ENCODE assay signal across 1 cellular context in the genomic region with DNA sequence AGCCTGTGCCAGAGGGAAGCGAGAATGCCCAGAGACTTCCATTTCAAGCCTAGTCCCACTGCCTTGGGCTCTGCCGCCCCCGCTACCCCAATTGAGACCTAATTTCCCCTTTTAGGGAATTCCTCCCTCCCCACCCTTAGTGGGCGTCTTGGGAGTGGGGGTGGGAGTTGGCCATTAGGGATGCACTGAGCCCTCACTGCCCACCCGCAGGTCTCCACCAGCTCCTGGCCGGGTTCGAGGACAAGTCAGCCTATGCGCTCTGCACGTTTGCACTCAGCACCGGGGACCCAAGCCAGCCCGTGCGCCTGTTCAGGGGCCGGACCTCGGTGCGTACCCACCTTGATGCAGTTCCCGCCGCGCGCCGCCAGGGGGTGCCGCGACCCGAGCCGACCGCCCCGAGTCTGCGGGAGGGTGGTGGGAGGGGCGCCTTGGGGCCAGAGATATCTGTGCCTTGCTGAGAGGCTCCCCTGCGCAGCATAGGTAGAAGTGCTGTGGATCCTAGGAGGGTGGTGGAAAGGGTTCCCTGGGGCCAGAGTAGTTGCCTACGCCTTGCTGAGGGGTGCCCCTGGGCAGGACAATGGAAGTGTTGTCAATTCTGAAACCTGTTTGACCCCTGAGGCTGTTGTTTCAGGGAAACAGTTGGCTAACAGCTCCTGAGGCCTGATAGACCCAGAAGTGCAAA.
TF ChIP-seq lines count a peak whose summit lies in the region.

No MANE protein-coding gene starts in this region.

TF ChIP-seq in K562, 482 proteins besides CTCF, POLR2A, EP300 and RAD21 (continued from another document and continues in another):
- TF ChIP-seq, protein P1, sequence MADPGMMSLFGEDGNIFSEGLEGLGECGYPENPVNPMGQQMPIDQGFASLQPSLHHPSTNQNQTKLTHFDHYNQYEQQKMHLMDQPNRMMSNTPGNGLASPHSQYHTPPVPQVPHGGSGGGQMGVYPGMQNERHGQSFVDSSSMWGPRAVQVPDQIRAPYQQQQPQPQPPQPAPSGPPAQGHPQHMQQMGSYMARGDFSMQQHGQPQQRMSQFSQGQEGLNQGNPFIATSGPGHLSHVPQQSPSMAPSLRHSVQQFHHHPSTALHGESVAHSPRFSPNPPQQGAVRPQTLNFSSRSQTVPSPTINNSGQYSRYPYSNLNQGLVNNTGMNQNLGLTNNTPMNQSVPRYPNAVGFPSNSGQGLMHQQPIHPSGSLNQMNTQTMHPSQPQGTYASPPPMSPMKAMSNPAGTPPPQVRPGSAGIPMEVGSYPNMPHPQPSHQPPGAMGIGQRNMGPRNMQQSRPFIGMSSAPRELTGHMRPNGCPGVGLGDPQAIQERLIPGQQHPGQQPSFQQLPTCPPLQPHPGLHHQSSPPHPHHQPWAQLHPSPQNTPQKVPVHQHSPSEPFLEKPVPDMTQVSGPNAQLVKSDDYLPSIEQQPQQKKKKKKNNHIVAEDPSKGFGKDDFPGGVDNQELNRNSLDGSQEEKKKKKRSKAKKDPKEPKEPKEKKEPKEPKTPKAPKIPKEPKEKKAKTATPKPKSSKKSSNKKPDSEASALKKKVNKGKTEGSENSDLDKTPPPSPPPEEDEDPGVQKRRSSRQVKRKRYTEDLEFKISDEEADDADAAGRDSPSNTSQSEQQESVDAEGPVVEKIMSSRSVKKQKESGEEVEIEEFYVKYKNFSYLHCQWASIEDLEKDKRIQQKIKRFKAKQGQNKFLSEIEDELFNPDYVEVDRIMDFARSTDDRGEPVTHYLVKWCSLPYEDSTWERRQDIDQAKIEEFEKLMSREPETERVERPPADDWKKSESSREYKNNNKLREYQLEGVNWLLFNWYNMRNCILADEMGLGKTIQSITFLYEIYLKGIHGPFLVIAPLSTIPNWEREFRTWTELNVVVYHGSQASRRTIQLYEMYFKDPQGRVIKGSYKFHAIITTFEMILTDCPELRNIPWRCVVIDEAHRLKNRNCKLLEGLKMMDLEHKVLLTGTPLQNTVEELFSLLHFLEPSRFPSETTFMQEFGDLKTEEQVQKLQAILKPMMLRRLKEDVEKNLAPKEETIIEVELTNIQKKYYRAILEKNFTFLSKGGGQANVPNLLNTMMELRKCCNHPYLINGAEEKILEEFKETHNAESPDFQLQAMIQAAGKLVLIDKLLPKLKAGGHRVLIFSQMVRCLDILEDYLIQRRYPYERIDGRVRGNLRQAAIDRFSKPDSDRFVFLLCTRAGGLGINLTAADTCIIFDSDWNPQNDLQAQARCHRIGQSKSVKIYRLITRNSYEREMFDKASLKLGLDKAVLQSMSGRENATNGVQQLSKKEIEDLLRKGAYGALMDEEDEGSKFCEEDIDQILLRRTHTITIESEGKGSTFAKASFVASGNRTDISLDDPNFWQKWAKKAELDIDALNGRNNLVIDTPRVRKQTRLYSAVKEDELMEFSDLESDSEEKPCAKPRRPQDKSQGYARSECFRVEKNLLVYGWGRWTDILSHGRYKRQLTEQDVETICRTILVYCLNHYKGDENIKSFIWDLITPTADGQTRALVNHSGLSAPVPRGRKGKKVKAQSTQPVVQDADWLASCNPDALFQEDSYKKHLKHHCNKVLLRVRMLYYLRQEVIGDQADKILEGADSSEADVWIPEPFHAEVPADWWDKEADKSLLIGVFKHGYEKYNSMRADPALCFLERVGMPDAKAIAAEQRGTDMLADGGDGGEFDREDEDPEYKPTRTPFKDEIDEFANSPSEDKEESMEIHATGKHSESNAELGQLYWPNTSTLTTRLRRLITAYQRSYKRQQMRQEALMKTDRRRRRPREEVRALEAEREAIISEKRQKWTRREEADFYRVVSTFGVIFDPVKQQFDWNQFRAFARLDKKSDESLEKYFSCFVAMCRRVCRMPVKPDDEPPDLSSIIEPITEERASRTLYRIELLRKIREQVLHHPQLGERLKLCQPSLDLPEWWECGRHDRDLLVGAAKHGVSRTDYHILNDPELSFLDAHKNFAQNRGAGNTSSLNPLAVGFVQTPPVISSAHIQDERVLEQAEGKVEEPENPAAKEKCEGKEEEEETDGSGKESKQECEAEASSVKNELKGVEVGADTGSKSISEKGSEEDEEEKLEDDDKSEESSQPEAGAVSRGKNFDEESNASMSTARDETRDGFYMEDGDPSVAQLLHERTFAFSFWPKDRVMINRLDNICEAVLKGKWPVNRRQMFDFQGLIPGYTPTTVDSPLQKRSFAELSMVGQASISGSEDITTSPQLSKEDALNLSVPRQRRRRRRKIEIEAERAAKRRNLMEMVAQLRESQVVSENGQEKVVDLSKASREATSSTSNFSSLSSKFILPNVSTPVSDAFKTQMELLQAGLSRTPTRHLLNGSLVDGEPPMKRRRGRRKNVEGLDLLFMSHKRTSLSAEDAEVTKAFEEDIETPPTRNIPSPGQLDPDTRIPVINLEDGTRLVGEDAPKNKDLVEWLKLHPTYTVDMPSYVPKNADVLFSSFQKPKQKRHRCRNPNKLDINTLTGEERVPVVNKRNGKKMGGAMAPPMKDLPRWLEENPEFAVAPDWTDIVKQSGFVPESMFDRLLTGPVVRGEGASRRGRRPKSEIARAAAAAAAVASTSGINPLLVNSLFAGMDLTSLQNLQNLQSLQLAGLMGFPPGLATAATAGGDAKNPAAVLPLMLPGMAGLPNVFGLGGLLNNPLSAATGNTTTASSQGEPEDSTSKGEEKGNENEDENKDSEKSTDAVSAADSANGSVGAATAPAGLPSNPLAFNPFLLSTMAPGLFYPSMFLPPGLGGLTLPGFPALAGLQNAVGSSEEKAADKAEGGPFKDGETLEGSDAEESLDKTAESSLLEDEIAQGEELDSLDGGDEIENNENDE (IDR thresholded peaks at IDR 0.05; ENCODE audit: low read depth, low read length), result no peak
- no peak for TF ChIP-seq ZNF695 (CRISPR knock-in tag; IDR thresholded peaks at IDR 0.05)
- TF ChIP-seq GABPB2 (CRISPR knock-in tag; conservative IDR thresholded peaks at IDR 0.05), result no peak
- no peak for TF ChIP-seq DPF2 (IDR thresholded peaks at IDR 0.05)
- TF ChIP-seq CREB1 (IDR thresholded peaks at IDR 0.05), result no peak
- TF ChIP-seq CREB1 (CRISPR knock-in tag; IDR thresholded peaks at IDR 0.05), result peak; percentile 47; the same call in 1 of the 2 replicates
- no peak for TF ChIP-seq DMBX1 (CRISPR knock-in tag; IDR thresholded peaks at IDR 0.05; ENCODE audit: borderline replicate concordance)
- no peak for TF ChIP-seq XRCC4 (IDR thresholded peaks at IDR 0.05; ENCODE audit: extremely low read depth, insufficient read depth, insufficient read length)
- TF ChIP-seq BRF1 (IDR thresholded peaks at IDR 0.05; ENCODE audit: borderline replicate concordance, extremely low read depth, insufficient read length), result no peak
- no peak for TF ChIP-seq U2AF2 (optimal IDR thresholded peaks at IDR 0.05; ENCODE audit: low read depth, low read length)
- TF ChIP-seq, protein P2, sequence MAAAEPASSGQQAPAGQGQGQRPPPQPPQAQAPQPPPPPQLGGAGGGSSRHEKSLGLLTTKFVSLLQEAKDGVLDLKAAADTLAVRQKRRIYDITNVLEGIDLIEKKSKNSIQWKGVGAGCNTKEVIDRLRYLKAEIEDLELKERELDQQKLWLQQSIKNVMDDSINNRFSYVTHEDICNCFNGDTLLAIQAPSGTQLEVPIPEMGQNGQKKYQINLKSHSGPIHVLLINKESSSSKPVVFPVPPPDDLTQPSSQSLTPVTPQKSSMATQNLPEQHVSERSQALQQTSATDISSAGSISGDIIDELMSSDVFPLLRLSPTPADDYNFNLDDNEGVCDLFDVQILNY (CRISPR knock-in tag; IDR thresholded peaks at IDR 0.05), result no peak
- no peak for TF ChIP-seq SRSF9 (IDR thresholded peaks at IDR 0.05; ENCODE audit: borderline replicate concordance, low read depth, low read length)
- TF ChIP-seq MAFG (tag; conservative IDR thresholded peaks at IDR 0.05), result no peak
- TF ChIP-seq SRSF7 (optimal IDR thresholded peaks at IDR 0.05; ENCODE audit: low read depth, low read length), result no peak
- no peak for TF ChIP-seq ILK (tag; IDR thresholded peaks at IDR 0.05; ENCODE audit: borderline replicate concordance, low read depth)
- TF ChIP-seq TCFL5 (CRISPR knock-in tag; conservative IDR thresholded peaks at IDR 0.05), result no peak
- no peak for TF ChIP-seq ERF (CRISPR knock-in tag; IDR thresholded peaks at IDR 0.05)
- no peak for TF ChIP-seq TOE1 (IDR thresholded peaks at IDR 0.05; ENCODE audit: borderline replicate concordance)
- TF ChIP-seq TOE1 (CRISPR knock-in tag; IDR thresholded peaks at IDR 0.05; ENCODE audit: borderline replicate concordance, low read depth), result no peak
- TF ChIP-seq SP2 (IDR thresholded peaks at IDR 0.05; ENCODE audit: extremely low read depth, low read depth, low read length, poor library complexity, severe bottlenecking), result no peak
- TF ChIP-seq JUN (IDR thresholded peaks at IDR 0.05; ENCODE audit: borderline replicate concordance, low read depth, low read length), result no peak
- no peak for TF ChIP-seq JUN (CRISPR knock-in tag; IDR thresholded peaks at IDR 0.05; ENCODE audit: borderline replicate concordance)
- TF ChIP-seq, protein P3, sequence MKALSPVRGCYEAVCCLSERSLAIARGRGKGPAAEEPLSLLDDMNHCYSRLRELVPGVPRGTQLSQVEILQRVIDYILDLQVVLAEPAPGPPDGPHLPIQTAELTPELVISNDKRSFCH (CRISPR knock-in tag; IDR thresholded peaks at IDR 0.05), result no peak
- TF ChIP-seq, protein P3 (tag; IDR thresholded peaks at IDR 0.05), result no peak
- TF ChIP-seq ZNF79 (CRISPR knock-in tag; IDR thresholded peaks at IDR 0.05; ENCODE audit: low read depth), result no peak
- TF ChIP-seq, protein P4, sequence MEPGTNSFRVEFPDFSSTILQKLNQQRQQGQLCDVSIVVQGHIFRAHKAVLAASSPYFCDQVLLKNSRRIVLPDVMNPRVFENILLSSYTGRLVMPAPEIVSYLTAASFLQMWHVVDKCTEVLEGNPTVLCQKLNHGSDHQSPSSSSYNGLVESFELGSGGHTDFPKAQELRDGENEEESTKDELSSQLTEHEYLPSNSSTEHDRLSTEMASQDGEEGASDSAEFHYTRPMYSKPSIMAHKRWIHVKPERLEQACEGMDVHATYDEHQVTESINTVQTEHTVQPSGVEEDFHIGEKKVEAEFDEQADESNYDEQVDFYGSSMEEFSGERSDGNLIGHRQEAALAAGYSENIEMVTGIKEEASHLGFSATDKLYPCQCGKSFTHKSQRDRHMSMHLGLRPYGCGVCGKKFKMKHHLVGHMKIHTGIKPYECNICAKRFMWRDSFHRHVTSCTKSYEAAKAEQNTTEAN (CRISPR knock-in tag; IDR thresholded peaks at IDR 0.05), result no peak
- TF ChIP-seq, protein P5, sequence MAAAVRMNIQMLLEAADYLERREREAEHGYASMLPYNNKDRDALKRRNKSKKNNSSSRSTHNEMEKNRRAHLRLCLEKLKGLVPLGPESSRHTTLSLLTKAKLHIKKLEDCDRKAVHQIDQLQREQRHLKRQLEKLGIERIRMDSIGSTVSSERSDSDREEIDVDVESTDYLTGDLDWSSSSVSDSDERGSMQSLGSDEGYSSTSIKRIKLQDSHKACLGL (CRISPR knock-in tag; IDR thresholded peaks at IDR 0.05; ENCODE audit: borderline replicate concordance, poor library complexity, severe bottlenecking), result no peak
- TF ChIP-seq MXI1 (IDR thresholded peaks at IDR 0.05; ENCODE audit: low read depth, low read length), result no peak
- TF ChIP-seq NELFE (IDR thresholded peaks at IDR 0.05; ENCODE audit: insufficient read depth, insufficient read length), result no peak
- no peak for TF ChIP-seq KDM5B (IDR thresholded peaks at IDR 0.05; ENCODE audit: insufficient replicate concordance, low read depth, low read length)
- TF ChIP-seq DIDO1 (tag; IDR thresholded peaks at IDR 0.05; ENCODE audit: low read depth), result no peak
- no peak for TF ChIP-seq E2F3 (CRISPR knock-in tag; IDR thresholded peaks at IDR 0.05)
- TF ChIP-seq STAG1 (CRISPR knock-in tag; IDR thresholded peaks at IDR 0.05; ENCODE audit: borderline replicate concordance), result peak; percentile 55; the same call in 1 of the 2 replicates
- no peak for TF ChIP-seq NCOA4 (IDR thresholded peaks at IDR 0.05; ENCODE audit: partially characterized antibody)
- TF ChIP-seq ZNF586 (CRISPR knock-in tag; conservative IDR thresholded peaks at IDR 0.05), result no peak
- TF ChIP-seq SMARCC2 (IDR thresholded peaks at IDR 0.05; ENCODE audit: low read depth), result no peak
- peak; percentile 47; the same call in 1 of the 2 replicates for TF ChIP-seq GABPB1 (CRISPR knock-in tag; IDR thresholded peaks at IDR 0.05)
- TF ChIP-seq, protein P6, sequence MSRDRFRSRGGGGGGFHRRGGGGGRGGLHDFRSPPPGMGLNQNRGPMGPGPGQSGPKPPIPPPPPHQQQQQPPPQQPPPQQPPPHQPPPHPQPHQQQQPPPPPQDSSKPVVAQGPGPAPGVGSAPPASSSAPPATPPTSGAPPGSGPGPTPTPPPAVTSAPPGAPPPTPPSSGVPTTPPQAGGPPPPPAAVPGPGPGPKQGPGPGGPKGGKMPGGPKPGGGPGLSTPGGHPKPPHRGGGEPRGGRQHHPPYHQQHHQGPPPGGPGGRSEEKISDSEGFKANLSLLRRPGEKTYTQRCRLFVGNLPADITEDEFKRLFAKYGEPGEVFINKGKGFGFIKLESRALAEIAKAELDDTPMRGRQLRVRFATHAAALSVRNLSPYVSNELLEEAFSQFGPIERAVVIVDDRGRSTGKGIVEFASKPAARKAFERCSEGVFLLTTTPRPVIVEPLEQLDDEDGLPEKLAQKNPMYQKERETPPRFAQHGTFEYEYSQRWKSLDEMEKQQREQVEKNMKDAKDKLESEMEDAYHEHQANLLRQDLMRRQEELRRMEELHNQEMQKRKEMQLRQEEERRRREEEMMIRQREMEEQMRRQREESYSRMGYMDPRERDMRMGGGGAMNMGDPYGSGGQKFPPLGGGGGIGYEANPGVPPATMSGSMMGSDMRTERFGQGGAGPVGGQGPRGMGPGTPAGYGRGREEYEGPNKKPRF (IDR thresholded peaks at IDR 0.05; ENCODE audit: low read depth, low read length), result no peak
- TF ChIP-seq, protein P7, sequence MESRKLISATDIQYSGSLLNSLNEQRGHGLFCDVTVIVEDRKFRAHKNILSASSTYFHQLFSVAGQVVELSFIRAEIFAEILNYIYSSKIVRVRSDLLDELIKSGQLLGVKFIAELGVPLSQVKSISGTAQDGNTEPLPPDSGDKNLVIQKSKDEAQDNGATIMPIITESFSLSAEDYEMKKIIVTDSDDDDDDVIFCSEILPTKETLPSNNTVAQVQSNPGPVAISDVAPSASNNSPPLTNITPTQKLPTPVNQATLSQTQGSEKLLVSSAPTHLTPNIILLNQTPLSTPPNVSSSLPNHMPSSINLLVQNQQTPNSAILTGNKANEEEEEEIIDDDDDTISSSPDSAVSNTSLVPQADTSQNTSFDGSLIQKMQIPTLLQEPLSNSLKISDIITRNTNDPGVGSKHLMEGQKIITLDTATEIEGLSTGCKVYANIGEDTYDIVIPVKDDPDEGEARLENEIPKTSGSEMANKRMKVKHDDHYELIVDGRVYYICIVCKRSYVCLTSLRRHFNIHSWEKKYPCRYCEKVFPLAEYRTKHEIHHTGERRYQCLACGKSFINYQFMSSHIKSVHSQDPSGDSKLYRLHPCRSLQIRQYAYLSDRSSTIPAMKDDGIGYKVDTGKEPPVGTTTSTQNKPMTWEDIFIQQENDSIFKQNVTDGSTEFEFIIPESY (CRISPR knock-in tag; IDR thresholded peaks at IDR 0.05), result peak; percentile 60; the same call in 1 of the 2 replicates
- no peak for TF ChIP-seq SMAD1 (IDR thresholded peaks at IDR 0.05; ENCODE audit: low read depth, low read length, partially characterized antibody)
- TF ChIP-seq, protein P8, sequence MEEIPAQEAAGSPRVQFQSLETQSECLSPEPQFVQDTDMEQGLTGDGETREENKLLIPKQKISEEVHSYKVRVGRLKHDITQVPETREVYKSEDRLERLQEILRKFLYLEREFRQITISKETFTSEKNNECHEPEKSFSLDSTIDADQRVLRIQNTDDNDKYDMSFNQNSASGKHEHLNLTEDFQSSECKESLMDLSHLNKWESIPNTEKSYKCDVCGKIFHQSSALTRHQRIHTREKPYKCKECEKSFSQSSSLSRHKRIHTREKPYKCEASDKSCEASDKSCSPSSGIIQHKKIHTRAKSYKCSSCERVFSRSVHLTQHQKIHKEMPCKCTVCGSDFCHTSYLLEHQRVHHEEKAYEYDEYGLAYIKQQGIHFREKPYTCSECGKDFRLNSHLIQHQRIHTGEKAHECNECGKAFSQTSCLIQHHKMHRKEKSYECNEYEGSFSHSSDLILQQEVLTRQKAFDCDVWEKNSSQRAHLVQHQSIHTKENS (CRISPR knock-in tag; IDR thresholded peaks at IDR 0.05), result no peak
